ENCODE assay signal across 2 cellular contexts in the genomic region with DNA sequence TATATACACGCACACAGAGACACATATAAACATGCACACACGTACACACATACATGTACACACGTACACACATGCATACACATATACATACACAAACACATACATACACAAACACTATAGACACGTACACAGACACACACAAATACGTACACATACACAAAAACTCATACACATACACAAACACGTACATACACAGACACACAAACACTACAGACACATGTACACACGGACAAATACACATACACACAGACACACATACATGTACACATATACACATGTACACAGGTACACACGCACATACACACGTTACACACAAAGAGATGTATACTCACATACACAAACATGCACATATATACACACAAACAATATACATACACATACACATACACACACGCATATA.
A peak's percentile ranks its signal among the peaks of the same experiment; 100 is the strongest.
TF ChIP-seq lines count a peak whose summit lies in the region.

No MANE protein-coding gene starts in this region.

TF ChIP-seq in HepG2, 621 proteins besides CTCF, POLR2A, EP300 and RAD21 (continues in another document):
- 0 out of 2 replicates have a peak, but pooled peaks have one; percentile 20 for TF ChIP-seq FOXK2 (IDR thresholded peaks at IDR 0.05)
- TF ChIP-seq, protein P1, sequence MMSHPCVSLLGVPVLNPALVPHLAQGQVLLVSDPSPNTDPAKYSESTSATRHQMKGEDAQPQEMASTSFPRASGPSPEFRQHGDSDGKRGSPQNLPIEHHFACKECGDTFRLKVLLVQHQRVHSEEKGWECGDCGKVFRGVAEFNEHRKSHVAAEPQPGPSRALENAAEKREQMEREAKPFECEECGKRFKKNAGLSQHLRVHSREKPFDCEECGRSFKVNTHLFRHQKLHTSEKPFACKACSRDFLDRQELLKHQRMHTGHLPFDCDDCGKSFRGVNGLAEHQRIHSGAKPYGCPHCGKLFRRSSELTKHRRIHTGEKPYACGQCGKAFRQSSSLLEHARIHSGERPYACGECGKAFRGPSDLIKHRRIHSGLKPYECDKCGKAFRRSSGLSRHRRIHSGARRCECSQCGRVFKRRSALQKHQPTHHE (CRISPR knock-in tag; IDR thresholded peaks at IDR 0.05; ENCODE audit: borderline replicate concordance) = no peak
- no peak for TF ChIP-seq ZBTB20 (CRISPR knock-in tag; IDR thresholded peaks at IDR 0.05; ENCODE audit: borderline replicate concordance, low read depth)
- no peak for TF ChIP-seq ZNF547 (CRISPR knock-in tag; IDR thresholded peaks at IDR 0.05)
- 0 out of 2 replicates have a peak, but pooled peaks have one; percentile 18 for TF ChIP-seq FOXP1 (IDR thresholded peaks at IDR 0.05)
- no peak for TF ChIP-seq FOXP1 (CRISPR knock-in tag; IDR thresholded peaks at IDR 0.05)
- no peak for TF ChIP-seq MAF1 (CRISPR knock-in tag; IDR thresholded peaks at IDR 0.05; ENCODE audit: borderline replicate concordance)
- TF ChIP-seq, protein P2, sequence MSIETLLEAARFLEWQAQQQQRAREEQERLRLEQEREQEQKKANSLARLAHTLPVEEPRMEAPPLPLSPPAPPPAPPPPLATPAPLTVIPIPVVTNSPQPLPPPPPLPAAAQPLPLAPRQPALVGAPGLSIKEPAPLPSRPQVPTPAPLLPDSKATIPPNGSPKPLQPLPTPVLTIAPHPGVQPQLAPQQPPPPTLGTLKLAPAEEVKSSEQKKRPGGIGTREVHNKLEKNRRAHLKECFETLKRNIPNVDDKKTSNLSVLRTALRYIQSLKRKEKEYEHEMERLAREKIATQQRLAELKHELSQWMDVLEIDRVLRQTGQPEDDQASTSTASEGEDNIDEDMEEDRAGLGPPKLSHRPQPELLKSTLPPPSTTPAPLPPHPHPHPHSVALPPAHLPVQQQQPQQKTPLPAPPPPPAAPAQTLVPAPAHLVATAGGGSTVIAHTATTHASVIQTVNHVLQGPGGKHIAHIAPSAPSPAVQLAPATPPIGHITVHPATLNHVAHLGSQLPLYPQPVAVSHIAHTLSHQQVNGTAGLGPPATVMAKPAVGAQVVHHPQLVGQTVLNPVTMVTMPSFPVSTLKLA (IDR thresholded peaks at IDR 0.05) = peak; percentile 81
- TF ChIP-seq, protein P3, sequence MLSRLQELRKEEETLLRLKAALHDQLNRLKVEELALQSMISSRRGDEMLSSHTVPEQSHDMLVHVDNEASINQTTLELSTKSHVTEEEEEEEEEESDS (CRISPR knock-in tag; IDR thresholded peaks at IDR 0.05; ENCODE audit: borderline replicate concordance) = no peak
- TF ChIP-seq ZEB1 (IDR thresholded peaks at IDR 0.05; ENCODE audit: insufficient replicate concordance, low read depth) = no peak
- TF ChIP-seq PAX8 (CRISPR knock-in tag; IDR thresholded peaks at IDR 0.05; ENCODE audit: borderline replicate concordance) = no peak
- TF ChIP-seq, protein P4, sequence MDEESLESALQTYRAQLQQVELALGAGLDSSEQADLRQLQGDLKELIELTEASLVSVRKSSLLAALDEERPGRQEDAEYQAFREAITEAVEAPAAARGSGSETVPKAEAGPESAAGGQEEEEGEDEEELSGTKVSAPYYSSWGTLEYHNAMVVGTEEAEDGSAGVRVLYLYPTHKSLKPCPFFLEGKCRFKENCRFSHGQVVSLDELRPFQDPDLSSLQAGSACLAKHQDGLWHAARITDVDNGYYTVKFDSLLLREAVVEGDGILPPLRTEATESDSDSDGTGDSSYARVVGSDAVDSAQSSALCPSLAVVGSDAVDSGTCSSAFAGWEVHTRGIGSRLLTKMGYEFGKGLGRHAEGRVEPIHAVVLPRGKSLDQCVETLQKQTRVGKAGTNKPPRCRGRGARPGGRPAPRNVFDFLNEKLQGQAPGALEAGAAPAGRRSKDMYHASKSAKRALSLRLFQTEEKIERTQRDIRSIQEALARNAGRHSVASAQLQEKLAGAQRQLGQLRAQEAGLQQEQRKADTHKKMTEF (CRISPR knock-in tag; IDR thresholded peaks at IDR 0.05) = no peak
- no peak for TF ChIP-seq SNRNP70 (IDR thresholded peaks at IDR 0.05; ENCODE audit: low read depth, low read length)
- no peak for TF ChIP-seq FOXK1 (CRISPR knock-in tag; IDR thresholded peaks at IDR 0.05; ENCODE audit: borderline replicate concordance, low read depth)
- 0 out of 2 replicates have a peak, but pooled peaks have one; percentile 5 for TF ChIP-seq LCORL (IDR thresholded peaks at IDR 0.05)
- no peak for TF ChIP-seq LCORL (CRISPR knock-in tag; IDR thresholded peaks at IDR 0.05)
- no peak for TF ChIP-seq RBM39 (IDR thresholded peaks at IDR 0.05; ENCODE audit: low read depth, low read length, poor library complexity, severe bottlenecking)
- TF ChIP-seq ZNF225 (CRISPR knock-in tag; IDR thresholded peaks at IDR 0.05) = no peak

TF ChIP-seq in H1, 55 proteins besides CTCF, POLR2A, EP300 and RAD21:
- no peak for TF ChIP-seq HDAC6 (IDR thresholded peaks at IDR 0.05; ENCODE audit: low read depth, low read length)
- TF ChIP-seq TBP (IDR thresholded peaks at IDR 0.05; ENCODE audit: low read depth, low read length) = no peak
- no peak for TF ChIP-seq NRF1 (IDR thresholded peaks at IDR 0.05; ENCODE audit: low read depth, low read length)
- TF ChIP-seq SIRT6 (IDR thresholded peaks at IDR 0.05; ENCODE audit: low read length) = no peak
- TF ChIP-seq TAF1 (IDR thresholded peaks at IDR 0.05; ENCODE audit: low read depth, low read length) = no peak
- TF ChIP-seq, protein P5, sequence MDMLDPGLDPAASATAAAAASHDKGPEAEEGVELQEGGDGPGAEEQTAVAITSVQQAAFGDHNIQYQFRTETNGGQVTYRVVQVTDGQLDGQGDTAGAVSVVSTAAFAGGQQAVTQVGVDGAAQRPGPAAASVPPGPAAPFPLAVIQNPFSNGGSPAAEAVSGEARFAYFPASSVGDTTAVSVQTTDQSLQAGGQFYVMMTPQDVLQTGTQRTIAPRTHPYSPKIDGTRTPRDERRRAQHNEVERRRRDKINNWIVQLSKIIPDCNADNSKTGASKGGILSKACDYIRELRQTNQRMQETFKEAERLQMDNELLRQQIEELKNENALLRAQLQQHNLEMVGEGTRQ (IDR thresholded peaks at IDR 0.05; ENCODE audit: low read length) = no peak
- no peak for TF ChIP-seq SRF (IDR thresholded peaks at IDR 0.05; ENCODE audit: low read depth, low read length)
- TF ChIP-seq SIN3A (conservative IDR thresholded peaks at IDR 0.05 in 1 of 2, IDR thresholded peaks at IDR 0.05 in 1 of 2; ENCODE audit: low read depth in 1 of 2, low read length in 2 of 2) = no peak
TF ChIP-seq in H1: peak in this region for 0.
